In genomic region chr7:45881759-45882464, GRCh38 we compare ENCODE assay signal across 1 cellular context.
TF ChIP-seq lines count a peak whose summit lies in the region.

No MANE protein-coding gene starts in this region.

TF ChIP-seq in HepG2, 621 proteins besides CTCF, POLR2A, EP300 and RAD21 (continued from another document and continues in another):
- TF ChIP-seq NCOA5 (CRISPR knock-in tag; IDR thresholded peaks at IDR 0.05) (peak; percentile 66; the same call in 1 of the 2 replicates), TBP (CRISPR knock-in tag; IDR thresholded peaks at IDR 0.05) (no peak; the same call in 1 of the 2 replicates), ZNF101 (CRISPR knock-in tag; IDR thresholded peaks at IDR 0.05; ENCODE audit: borderline replicate concordance, low read depth) (no peak), MAFG (CRISPR knock-in tag; IDR thresholded peaks at IDR 0.05) (no peak), SIN3A (IDR thresholded peaks at IDR 0.05; ENCODE audit: borderline replicate concordance, low read depth, low read length) (no peak), ZKSCAN8 (CRISPR knock-in tag; IDR thresholded peaks at IDR 0.05; ENCODE audit: borderline replicate concordance) (peak; percentile 96), KLF16 (CRISPR knock-in tag; IDR thresholded peaks at IDR 0.05) (peak in 1 of 2 experiments; percentile 99; a peak in 2 of 4 replicates), ZNF367 (CRISPR knock-in tag; IDR thresholded peaks at IDR 0.05; ENCODE audit: borderline replicate concordance) (0 out of 2 replicates have a peak, but pooled peaks have one; percentile 71), KMT2A (CRISPR knock-in tag; IDR thresholded peaks at IDR 0.05) (no peak), TRIM22 (IDR thresholded peaks at IDR 0.05) (no peak), DNMT3B (CRISPR knock-in tag; conservative IDR thresholded peaks at IDR 0.05) (peak; percentile 97), CREM (IDR thresholded peaks at IDR 0.05) (peak; percentile 97), CREM (CRISPR knock-in tag; IDR thresholded peaks at IDR 0.05) (no peak), ATRX (CRISPR knock-in tag; IDR thresholded peaks at IDR 0.05; ENCODE audit: borderline replicate concordance) (no peak), RBFOX2 (IDR thresholded peaks at IDR 0.05; ENCODE audit: low read depth, low read length) (no peak), FOXC1 (CRISPR knock-in tag; IDR thresholded peaks at IDR 0.05; ENCODE audit: borderline replicate concordance) (peak; percentile 75; the same call in 1 of the 2 replicates), ZNF841 (CRISPR knock-in tag; IDR thresholded peaks at IDR 0.05; ENCODE audit: borderline replicate concordance) (0 out of 2 replicates have a peak, but pooled peaks have one; percentile 80), ZNF629 (CRISPR knock-in tag; conservative IDR thresholded peaks at IDR 0.05) (peak; percentile 99), ZNF33B (CRISPR knock-in tag; IDR thresholded peaks at IDR 0.05) (no peak), SCMH1 (CRISPR knock-in tag; IDR thresholded peaks at IDR 0.05; ENCODE audit: borderline replicate concordance) (no peak), ZFP90 (CRISPR knock-in tag; IDR thresholded peaks at IDR 0.05; ENCODE audit: borderline replicate concordance) (peak; percentile 73; the same call in 1 of the 2 replicates), ZBTB44 (CRISPR knock-in tag; IDR thresholded peaks at IDR 0.05) (no peak), ZNF362 (CRISPR knock-in tag; IDR thresholded peaks at IDR 0.05; ENCODE audit: borderline replicate concordance) (peak; percentile 99), TFDP2 (CRISPR knock-in tag; IDR thresholded peaks at IDR 0.05) (peak; percentile 17; the same call in 1 of the 2 replicates), ZNF501 (CRISPR knock-in tag; IDR thresholded peaks at IDR 0.05) (peak; percentile 90), ZFP36 (IDR thresholded peaks at IDR 0.05; ENCODE audit: borderline replicate concordance, low read depth, low read length, partially characterized antibody) (no peak), HNF4G (IDR thresholded peaks at IDR 0.05; ENCODE audit: borderline replicate concordance, low read depth, low read length) (peak; percentile 88), HNF4G (CRISPR knock-in tag; IDR thresholded peaks at IDR 0.05; ENCODE audit: borderline replicate concordance, low read depth) (peak; percentile 92), PHF8 (CRISPR knock-in tag; IDR thresholded peaks at IDR 0.05) (peak; percentile 48; the same call in 1 of the 2 replicates), CEBPB (IDR thresholded peaks at IDR 0.05; ENCODE audit: borderline replicate concordance, low read depth, low read length) (peak; percentile 100), ZNF280D (CRISPR knock-in tag; IDR thresholded peaks at IDR 0.05) (peak; percentile 96), ESRRA (CRISPR knock-in tag; IDR thresholded peaks at IDR 0.05; ENCODE audit: low read depth) (peak; percentile 86), NR0B2 (CRISPR knock-in tag; IDR thresholded peaks at IDR 0.05) (peak; percentile 30; the same call in 1 of the 2 replicates), FLYWCH1 (CRISPR knock-in tag; IDR thresholded peaks at IDR 0.05) (no peak), ZNF660 (CRISPR knock-in tag; IDR thresholded peaks at IDR 0.05; ENCODE audit: borderline replicate concordance, low read depth) (no peak)
- TF ChIP-seq, protein P1, sequence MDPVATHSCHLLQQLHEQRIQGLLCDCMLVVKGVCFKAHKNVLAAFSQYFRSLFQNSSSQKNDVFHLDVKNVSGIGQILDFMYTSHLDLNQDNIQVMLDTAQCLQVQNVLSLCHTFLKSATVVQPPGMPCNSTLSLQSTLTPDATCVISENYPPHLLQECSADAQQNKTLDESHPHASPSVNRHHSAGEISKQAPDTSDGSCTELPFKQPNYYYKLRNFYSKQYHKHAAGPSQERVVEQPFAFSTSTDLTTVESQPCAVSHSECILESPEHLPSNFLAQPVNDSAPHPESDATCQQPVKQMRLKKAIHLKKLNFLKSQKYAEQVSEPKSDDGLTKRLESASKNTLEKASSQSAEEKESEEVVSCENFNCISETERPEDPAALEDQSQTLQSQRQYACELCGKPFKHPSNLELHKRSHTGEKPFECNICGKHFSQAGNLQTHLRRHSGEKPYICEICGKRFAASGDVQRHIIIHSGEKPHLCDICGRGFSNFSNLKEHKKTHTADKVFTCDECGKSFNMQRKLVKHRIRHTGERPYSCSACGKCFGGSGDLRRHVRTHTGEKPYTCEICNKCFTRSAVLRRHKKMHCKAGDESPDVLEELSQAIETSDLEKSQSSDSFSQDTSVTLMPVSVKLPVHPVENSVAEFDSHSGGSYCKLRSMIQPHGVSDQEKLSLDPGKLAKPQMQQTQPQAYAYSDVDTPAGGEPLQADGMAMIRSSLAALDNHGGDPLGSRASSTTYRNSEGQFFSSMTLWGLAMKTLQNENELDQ (CRISPR knock-in tag; IDR thresholded peaks at IDR 0.05; ENCODE audit: borderline replicate concordance), result no peak
- TF ChIP-seq, protein P2, sequence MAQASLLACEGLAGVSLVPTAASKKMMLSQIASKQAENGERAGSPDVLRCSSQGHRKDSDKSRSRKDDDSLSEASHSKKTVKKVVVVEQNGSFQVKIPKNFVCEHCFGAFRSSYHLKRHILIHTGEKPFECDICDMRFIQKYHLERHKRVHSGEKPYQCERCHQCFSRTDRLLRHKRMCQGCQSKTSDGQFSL (CRISPR knock-in tag; IDR thresholded peaks at IDR 0.05), result no peak
- TF ChIP-seq, protein P3, sequence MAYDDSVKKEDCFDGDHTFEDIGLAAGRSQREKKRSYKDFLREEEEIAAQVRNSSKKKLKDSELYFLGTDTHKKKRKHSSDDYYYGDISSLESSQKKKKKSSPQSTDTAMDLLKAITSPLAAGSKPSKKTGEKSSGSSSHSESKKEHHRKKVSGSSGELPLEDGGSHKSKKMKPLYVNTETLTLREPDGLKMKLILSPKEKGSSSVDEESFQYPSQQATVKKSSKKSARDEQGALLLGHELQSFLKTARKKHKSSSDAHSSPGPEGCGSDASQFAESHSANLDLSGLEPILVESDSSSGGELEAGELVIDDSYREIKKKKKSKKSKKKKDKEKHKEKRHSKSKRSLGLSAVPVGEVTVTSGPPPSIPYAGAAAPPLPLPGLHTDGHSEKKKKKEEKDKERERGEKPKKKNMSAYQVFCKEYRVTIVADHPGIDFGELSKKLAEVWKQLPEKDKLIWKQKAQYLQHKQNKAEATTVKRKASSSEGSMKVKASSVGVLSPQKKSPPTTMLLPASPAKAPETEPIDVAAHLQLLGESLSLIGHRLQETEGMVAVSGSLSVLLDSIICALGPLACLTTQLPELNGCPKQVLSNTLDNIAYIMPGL (CRISPR knock-in tag; IDR thresholded peaks at IDR 0.05; ENCODE audit: borderline replicate concordance in 1 of 2, low read depth in 1 of 2), result peak; percentile 58 to 72; a peak in 3 of 4 replicates
- TF ChIP-seq, protein P4, sequence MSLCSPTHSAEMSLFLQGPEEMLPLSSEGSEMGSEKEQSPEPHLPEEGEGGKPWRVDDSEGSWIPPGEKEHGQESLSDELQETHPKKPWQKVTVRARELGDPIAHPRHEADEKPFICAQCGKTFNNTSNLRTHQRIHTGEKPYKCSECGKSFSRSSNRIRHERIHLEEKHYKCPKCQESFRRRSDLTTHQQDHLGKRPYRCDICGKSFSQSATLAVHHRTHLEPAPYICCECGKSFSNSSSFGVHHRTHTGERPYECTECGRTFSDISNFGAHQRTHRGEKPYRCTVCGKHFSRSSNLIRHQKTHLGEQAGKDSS (CRISPR knock-in tag; IDR thresholded peaks at IDR 0.05; ENCODE audit: borderline replicate concordance, low read depth), result peak; percentile 65; the same call in 1 of the 2 replicates
- TF ChIP-seq, protein P5, sequence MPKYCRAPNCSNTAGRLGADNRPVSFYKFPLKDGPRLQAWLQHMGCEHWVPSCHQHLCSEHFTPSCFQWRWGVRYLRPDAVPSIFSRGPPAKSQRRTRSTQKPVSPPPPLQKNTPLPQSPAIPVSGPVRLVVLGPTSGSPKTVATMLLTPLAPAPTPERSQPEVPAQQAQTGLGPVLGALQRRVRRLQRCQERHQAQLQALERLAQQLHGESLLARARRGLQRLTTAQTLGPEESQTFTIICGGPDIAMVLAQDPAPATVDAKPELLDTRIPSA (CRISPR knock-in tag; IDR thresholded peaks at IDR 0.05; ENCODE audit: borderline replicate concordance), result no peak
- TF ChIP-seq, protein P6, sequence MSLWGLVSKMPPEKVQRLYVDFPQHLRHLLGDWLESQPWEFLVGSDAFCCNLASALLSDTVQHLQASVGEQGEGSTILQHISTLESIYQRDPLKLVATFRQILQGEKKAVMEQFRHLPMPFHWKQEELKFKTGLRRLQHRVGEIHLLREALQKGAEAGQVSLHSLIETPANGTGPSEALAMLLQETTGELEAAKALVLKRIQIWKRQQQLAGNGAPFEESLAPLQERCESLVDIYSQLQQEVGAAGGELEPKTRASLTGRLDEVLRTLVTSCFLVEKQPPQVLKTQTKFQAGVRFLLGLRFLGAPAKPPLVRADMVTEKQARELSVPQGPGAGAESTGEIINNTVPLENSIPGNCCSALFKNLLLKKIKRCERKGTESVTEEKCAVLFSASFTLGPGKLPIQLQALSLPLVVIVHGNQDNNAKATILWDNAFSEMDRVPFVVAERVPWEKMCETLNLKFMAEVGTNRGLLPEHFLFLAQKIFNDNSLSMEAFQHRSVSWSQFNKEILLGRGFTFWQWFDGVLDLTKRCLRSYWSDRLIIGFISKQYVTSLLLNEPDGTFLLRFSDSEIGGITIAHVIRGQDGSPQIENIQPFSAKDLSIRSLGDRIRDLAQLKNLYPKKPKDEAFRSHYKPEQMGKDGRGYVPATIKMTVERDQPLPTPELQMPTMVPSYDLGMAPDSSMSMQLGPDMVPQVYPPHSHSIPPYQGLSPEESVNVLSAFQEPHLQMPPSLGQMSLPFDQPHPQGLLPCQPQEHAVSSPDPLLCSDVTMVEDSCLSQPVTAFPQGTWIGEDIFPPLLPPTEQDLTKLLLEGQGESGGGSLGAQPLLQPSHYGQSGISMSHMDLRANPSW (CRISPR knock-in tag; IDR thresholded peaks at IDR 0.05; ENCODE audit: borderline replicate concordance), result peak; percentile 95
